ENCODE assay signal across 16 cellular contexts in the genomic region with DNA sequence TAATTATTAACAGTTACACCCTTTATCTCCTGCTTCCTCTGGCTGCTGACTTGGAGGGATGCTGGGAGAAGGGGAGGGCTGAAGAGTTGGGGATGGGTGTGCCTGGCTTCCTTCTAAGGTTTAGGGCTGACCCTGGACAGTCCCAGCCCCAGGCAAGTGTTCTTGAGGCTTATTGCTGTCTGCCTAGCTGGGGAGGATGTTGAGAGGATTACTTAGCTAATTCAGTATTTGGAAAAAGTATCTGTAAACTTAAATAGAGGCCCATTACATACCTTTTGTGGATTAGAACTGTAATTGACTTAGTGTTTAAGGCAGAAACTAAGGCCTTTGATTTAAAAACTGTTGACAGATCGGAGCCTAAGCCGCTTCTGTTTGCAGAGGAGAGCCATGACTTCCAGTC.
"Had no signal": no experiment of that assay in that cellular context is flagged by ENCODE, and none has a peak within 500 bp of the region (broad histone marks: within the 10 kb centered on the region; RNA-seq: fewer than 3 reads in every experiment).

No MANE protein-coding gene starts in this region.

- H3K9me3 ChIP-seq: esophagus muscularis mucosa, thyroid gland, vagina had no signal

- H3K27ac Mint-ChIP-seq: activated CD8-positive, alpha-beta memory T cell treated with anti-CD3 and anti-CD28 coated beads, Interleukin-2, amount 10 ng/mL, durations not matched to agents 7 days and 5 days; activated naive CD8-positive, alpha-beta T cell treated with anti-CD3 and anti-CD28 coated beads for 36 hours had no signal

- H3K36me3 Mint-ChIP-seq: activated CD8-positive, alpha-beta memory T cell treated with anti-CD3 and anti-CD28 coated beads, Interleukin-2, amount 10 ng/mL, durations not matched to agents 7 days and 5 days; activated naive CD8-positive, alpha-beta T cell treated with anti-CD3 and anti-CD28 coated beads for 36 hours had no signal

- DNase-seq: activated CD4-positive, alpha-beta T cell treated with anti-CD3 and anti-CD28 coated beads for 1 hour; activated CD4-positive, alpha-beta T cell treated with anti-CD3 and anti-CD28 coated beads, Interleukin-2, amount 50 U/mL, for 48 hours; activated CD8-positive, alpha-beta memory T cell treated with anti-CD3 and anti-CD28 coated beads, Interleukin-2, amount 10 ng/mL, durations not matched to agents 7 days and 5 days; activated gamma-delta T cell; activated naive CD8-positive, alpha-beta T cell treated with anti-CD3 and anti-CD28 coated beads for 36 hours; activated T-cell treated with anti-CD3 and anti-CD28 coated beads, Interleukin-2, amount 50 U/mL, for 4 hours; brain microvascular endothelial cell; dermis blood vessel endothelial cell; foreskin fibroblast; left ventricle myocardium superior; mesendoderm; retina; thyroid gland had no signal

- H3K4me3 Mint-ChIP-seq: activated CD8-positive, alpha-beta memory T cell treated with anti-CD3 and anti-CD28 coated beads, Interleukin-2, amount 10 ng/mL, durations not matched to agents 7 days and 5 days; activated naive CD8-positive, alpha-beta T cell treated with anti-CD3 and anti-CD28 coated beads for 36 hours; activated T-cell treated with anti-CD3 and anti-CD28 coated beads, Interleukin-2, amount 50 U/mL, for 4 hours had no signal

- H3K4me3 ChIP-seq: esophagus muscularis mucosa, thyroid gland, vagina had no signal

- ATAC-seq: activated CD8-positive, alpha-beta memory T cell treated with anti-CD3 and anti-CD28 coated beads, Interleukin-2, amount 10 ng/mL, durations not matched to agents 7 days and 5 days; activated T-cell treated with anti-CD3 and anti-CD28 coated beads, Interleukin-2, amount 50 U/mL, for 4 hours; left ventricle myocardium superior had no signal

- H3K9me3 Mint-ChIP-seq: activated naive CD8-positive, alpha-beta T cell treated with anti-CD3 and anti-CD28 coated beads for 36 hours; activated T-cell treated with anti-CD3 and anti-CD28 coated beads, Interleukin-2, amount 50 U/mL, for 4 hours had no signal

- H3K27ac ChIP-seq: brain microvascular endothelial cell, esophagus muscularis mucosa, parathyroid adenoma, thyroid gland, vagina had no signal

- H3K36me3 ChIP-seq: brain microvascular endothelial cell, esophagus muscularis mucosa, thyroid gland, vagina had no signal

- H3K9ac ChIP-seq: parathyroid adenoma had no signal

- H3K4me1 ChIP-seq: parathyroid adenoma had no signal

- H3K27me3 ChIP-seq: brain microvascular endothelial cell, esophagus muscularis mucosa, thyroid gland, vagina had no signal

- H2AFZ ChIP-seq: parathyroid adenoma had no signal
